In genomic region chrX:15724911-15725310, GRCh38 we compare ENCODE assay signal across 21 cellular contexts. TPM values are rescaled to one million over a fixed set of nuclear protein-coding genes. Genes with fewer than 3 reads are reported as not detected.
DNase-seq lines count a peak whose midpoint lies in the region; ATAC-seq and TF ChIP-seq lines count a peak whose summit lies in the region.
"Had no signal": no experiment of that assay in that cellular context is flagged by ENCODE, and none has a peak within 500 bp of the region (broad histone marks: within the 10 kb centered on the region; RNA-seq: fewer than 3 reads in every experiment).

No MANE protein-coding gene starts in this region.

- no peak overlapping the region for H3K23ac ChIP-seq in H9 (ENCODE audit: insufficient read length, low read depth, low read length)

- H3K79me2 ChIP-seq in H9 (ENCODE audit: insufficient read depth, low read length) = no peaks in the 10 kb centered on the region
- no peaks in the 10 kb centered on the region for H3K79me2 ChIP-seq in OCI-LY7 (ENCODE audit: insufficient read depth, low read depth, low read length)

- H2AFZ ChIP-seq in H9 (ENCODE audit: low read length) (no peak overlapping the region), OCI-LY7 (ENCODE audit: low read length) (no peak overlapping the region)

- H4K20me1 ChIP-seq in H9 (ENCODE audit: control insufficient read depth, insufficient read depth, insufficient read length) (no peaks in the 10 kb centered on the region), OCI-LY7 (ENCODE audit: insufficient read depth, low read length) (no peaks in the 10 kb centered on the region)

- H2AK5ac ChIP-seq in H9 (ENCODE audit: insufficient read length, low read length) = no peak overlapping the region

- H4K8ac ChIP-seq in H9 (replicated peaks; ENCODE audit: insufficient read length, low read depth, low read length) = no peak overlapping the region

- H3K4me2 ChIP-seq in H9 (ENCODE audit: insufficient read depth, insufficient read length, low read length) (no peak overlapping the region), OCI-LY7 (ENCODE audit: low read length) (no peak overlapping the region)
- H3K4me2 ChIP-seq: KMS-11 had no signal

- H3K79me1 ChIP-seq in H9 (ENCODE audit: insufficient read depth, low read depth, low read length, poor library complexity, severe bottlenecking) = no peaks in the 10 kb centered on the region

- H3K4me3 Mint-ChIP-seq in H9 = no peak overlapping the region
- H3K4me3 Mint-ChIP-seq in WTC11 = no peak overlapping the region
- no peak overlapping the region for H3K4me3 Mint-ChIP-seq in activated T-cell treated with anti-CD3 and anti-CD28 coated beads, Interleukin-2, amount 50 U/mL, for 24 hours
- H3K4me3 Mint-ChIP-seq: CD4-positive, alpha-beta memory T cell had no signal

- H3K36me3 ChIP-seq in OCI-LY7 (ENCODE audit: insufficient read depth, low read length) = no peaks in the 10 kb centered on the region; the same call in 1 of the 2 replicates

- TF ChIP-seq CTCF in H9 (conservative IDR thresholded peaks at IDR 0.05) (peak; percentile 50; the same call in 2 of the 3 replicates), OCI-LY7 (conservative IDR thresholded peaks at IDR 0.05; ENCODE audit: low read length) (peak; percentile 25; the same call in 1 of the 2 replicates), WTC11 (IDR thresholded peaks at IDR 0.05) (no peak)

- no peak overlapping the region for H3K9ac ChIP-seq in H9 (ENCODE audit: extremely low read depth, insufficient read length, low read length)
- H3K9ac ChIP-seq: KMS-11 had no signal

- H2BK20ac ChIP-seq in H9 (ENCODE audit: low read depth, low read length, poor library complexity, severe bottlenecking) = no peak overlapping the region

- CTCF ChIA-PET in OCI-LY7 (lab: Charles Lee; ENCODE audit: unreplicated experiment) = no interaction called here
- CTCF ChIA-PET in WTC11 (lab: Charles Lee) = interaction anchor here (1.0 kb wide), 1 partner anchor 14 kb away, joined by 4 read pairs; the partner anchor contains the start of gene CA5B

- H3K23me2 ChIP-seq in H9 (ENCODE audit: insufficient read length, low read depth, low read length, poor library complexity, severe bottlenecking) = no peaks in the 10 kb centered on the region

- intact Hi-C loops in OCI-LY7 (cut with micrococcal nuclease; ENCODE audit: unreplicated experiment) = no loop called here
- intact Hi-C loops in sciatic nerve (cut with DNase I) = no loop called here

- POLR2A ChIA-PET in OCI-LY7 (lab: Charles Lee) = no interaction called here
- POLR2A ChIA-PET in WTC11 (lab: Charles Lee) = no interaction called here

- no peak overlapping the region for H4K5ac ChIP-seq in H9 (ENCODE audit: insufficient read length, low read depth, low read length)

- H3K4me1 ChIP-seq in H9 (ENCODE audit: insufficient read depth, low read length) (no peaks in the 10 kb centered on the region), OCI-LY7 (ENCODE audit: insufficient read depth, low read length, poor library complexity, severe bottlenecking) (no peaks in the 10 kb centered on the region)

- H3K9me3 Mint-ChIP-seq in H9 = peaks cover 3% of the 10 kb centered on the region in 2 experiments; a peak in 2 of 5 replicates
- H3K9me3 Mint-ChIP-seq in WTC11 = no peaks in the 10 kb centered on the region
- peaks cover 2% of the 10 kb centered on the region for H3K9me3 Mint-ChIP-seq in activated T-cell treated with anti-CD3 and anti-CD28 coated beads, Interleukin-2, amount 50 U/mL, for 24 hours
- H3K9me3 Mint-ChIP-seq: CD4-positive, alpha-beta memory T cell had no signal

- no peak overlapping the region for H2BK120ac ChIP-seq in H9 (ENCODE audit: low read depth, low read length, poor library complexity, severe bottlenecking)

- H3T11ph ChIP-seq in H9 (ENCODE audit: low read length) = no peak overlapping the region

- H3K14ac ChIP-seq in H9 (ENCODE audit: insufficient read depth, low read length) = no peak overlapping the region

- no peak overlapping the region for H3K27ac Mint-ChIP-seq in H9
- no peak overlapping the region for H3K27ac Mint-ChIP-seq in WTC11
- H3K27ac Mint-ChIP-seq in activated T-cell treated with anti-CD3 and anti-CD28 coated beads, Interleukin-2, amount 50 U/mL, for 24 hours = no peak overlapping the region
- H3K27ac Mint-ChIP-seq: CD4-positive, alpha-beta memory T cell had no signal

- H4K91ac ChIP-seq in H9 (ENCODE audit: insufficient read length, low read depth, low read length) = no peak overlapping the region

- H3K18ac ChIP-seq in H9 (ENCODE audit: insufficient read length, low read depth, low read length) = no peak overlapping the region

- H3K9me3 ChIP-seq in H9 (ENCODE audit: control insufficient read depth, low read depth, low read length) = no peaks in the 10 kb centered on the region
- no peaks in the 10 kb centered on the region for H3K9me3 ChIP-seq in OCI-LY7 (ENCODE audit: low read length)

- BruUV-seq in OCI-LY7 (replicated peaks; lab: Mats Ljungman, UMichigan) = no TSS peak

- H3K9me2 ChIP-seq in OCI-LY7 (ENCODE audit: insufficient read depth, low read length) = no peaks in the 10 kb centered on the region

- no peak overlapping the region for H2BK12ac ChIP-seq in H9 (ENCODE audit: insufficient read length, low read depth, low read length)

- H3K4me1 Mint-ChIP-seq in H9 (no peaks in the 10 kb centered on the region), WTC11 (no peaks in the 10 kb centered on the region)
- peaks cover 7% of the 10 kb centered on the region for H3K4me1 Mint-ChIP-seq in activated T-cell treated with anti-CD3 and anti-CD28 coated beads, Interleukin-2, amount 50 U/mL, for 24 hours (ENCODE audit: low read depth)

- H3K27me3 Mint-ChIP-seq in H9 (ENCODE audit: low read depth) (no peaks in the 10 kb centered on the region), WTC11 (ENCODE audit: low read depth) (no peaks in the 10 kb centered on the region)
- H3K27me3 Mint-ChIP-seq in activated T-cell treated with anti-CD3 and anti-CD28 coated beads, Interleukin-2, amount 50 U/mL, for 24 hours = no peaks in the 10 kb centered on the region
- H3K27me3 Mint-ChIP-seq: CD4-positive, alpha-beta memory T cell had no signal

- H3K27ac ChIP-seq in H9 (ENCODE audit: insufficient read length, low read depth, low read length) (no peak overlapping the region), OCI-LY7 (ENCODE audit: low read depth, low read length, poor library complexity, severe bottlenecking) (no peak overlapping the region)
- H3K27ac ChIP-seq: KMS-11, RWPE1 had no signal

- H2BK15ac ChIP-seq in H9 (ENCODE audit: low read depth, low read length) = no peak overlapping the region

- H2BK5ac ChIP-seq in H9 (ENCODE audit: insufficient read length, low read length) = no peak overlapping the region

- ATAC-seq in WTC11 = peak; percentile 60
- ATAC-seq in sciatic nerve = no peak
- no peak for ATAC-seq in HG03571 (IDR thresholded peaks at IDR 0.05; ENCODE audit: unreplicated experiment)

- DNase-seq in H9 (no peak), OCI-LY7 (ENCODE audit: low spot score) (no peak), WTC11 (ENCODE audit: low spot score) (no peak), sciatic nerve (ENCODE audit: low spot score) (no peak), NCI-H187 (lab: John Stamatoyannopoulos, UW) (no peak)
- DNase-seq in activated T-cell treated with anti-CD3 and anti-CD28 coated beads, Interleukin-2, amount 50 U/mL, for 24 hours = no peak
- DNase-seq: C1 segment of cervical spinal cord; CD4-positive, alpha-beta memory T cell; COR-L47; IMR-90; NCI-H1048; NCI-H1694; NCI-H2081; NCI-H2227 treated with DMSO at 0.1 percent for 48 hours; NCI-H526 treated with DMSO at 0.1 percent for 48 hours; NK-92 treated with Interleukin-12 subunit alpha and Interleukin-12 subunit beta, amount 100 ng/mL, for 24 hours; SHP77; T-helper 1 cell had no signal

- no peaks in the 10 kb centered on the region for H3K27me3 ChIP-seq in H9 (ENCODE audit: insufficient read depth, low read length)

- no peak overlapping the region for H3K56ac ChIP-seq in H9 (ENCODE audit: insufficient read length, low read depth, low read length)

- H3K36me3 Mint-ChIP-seq in H9 (ENCODE audit: insufficient read depth in 1 of 3, low read depth in 3 of 3) (peaks cover 0 to 5% (median 0%) of the 10 kb centered on the region in 3 experiments; a peak in 3 of 7 replicates), WTC11 (no peaks in the 10 kb centered on the region)
- peaks cover 10% of the 10 kb centered on the region for H3K36me3 Mint-ChIP-seq in activated T-cell treated with anti-CD3 and anti-CD28 coated beads, Interleukin-2, amount 50 U/mL, for 24 hours (ENCODE audit: low read depth)

- H3K4ac ChIP-seq in H9 (ENCODE audit: low read depth, low read length) = no peak overlapping the region

- H3K4me3 ChIP-seq in OCI-LY7 (ENCODE audit: low read depth, low read length, poor library complexity, severe bottlenecking) = no peak overlapping the region

- no CpG with 5 or more reads among the region's 2 CpGs for WGBS in H9 (ENCODE audit: extremely low coverage, insufficient read length, low lambda C conversion rate)

TF ChIP-seq in WTC11, 78 proteins besides CTCF, POLR2A, EP300 and RAD21 (continues in another document):
- no peak for TF ChIP-seq ATF1 (CRISPR knock-in tag; IDR thresholded peaks at IDR 0.05)

RNA-seq across cellular contexts. Expression of gene CA5B, which starts 13.2 kb away (rescaled TPM):
- total RNA-seq in H9 (2021) (6.4 and 8.3 TPM in 2 replicates), OCI-LY7 (2022) (6.0 and 6.2 TPM in 2 replicates), WTC11 (2021) (7.3 to 9.0 TPM (median 7.9 TPM) in 3 replicates), sciatic nerve (35.9 TPM)
- total RNA-seq in OCI-LY7 (2014; rRNA removed; shearing (Covaris generic)) = 0.85 and 3.1 TPM in 2 replicates
